Comparison of ENCODE assay signal across 9 cellular contexts in genomic region chr19:39765091-39766076, GRCh38. TPM values are rescaled to one million over a fixed set of nuclear protein-coding genes. Genes with fewer than 3 reads are reported as not detected.
A peak's percentile ranks its signal among the peaks of the same experiment; 100 is the strongest.
DNase-seq lines count a peak whose midpoint lies in the region; ATAC-seq and TF ChIP-seq lines count a peak whose summit lies in the region.
"Had no signal": no experiment of that assay in that cellular context is flagged by ENCODE, and none has a peak within 500 bp of the region (broad histone marks: within the 10 kb centered on the region; RNA-seq: fewer than 3 reads in every experiment).

No MANE protein-coding gene starts in this region.

- H3K36me3 ChIP-seq in vagina, result no peaks in the 10 kb centered on the region

- H3K9me3 ChIP-seq in vagina, result no peaks in the 10 kb centered on the region

- intact Hi-C loops in vagina (cut with DNase I), result no loop called here

- H3K27ac ChIP-seq in vagina, result no peak overlapping the region

- TF ChIP-seq CTCF in vagina (IDR thresholded peaks at IDR 0.05), result peak in 2 of 3 experiments; percentile 12 to 35

- no peak overlapping the region for H3K4me3 ChIP-seq in vagina

- H3K27me3 ChIP-seq in vagina, result no peaks in the 10 kb centered on the region

- no peaks in the 10 kb centered on the region for H3K4me1 ChIP-seq in vagina

- no peak for TF ChIP-seq POLR2A in vagina (IDR thresholded peaks at IDR 0.05)

- DNase-seq in DMS53 (lab: John Stamatoyannopoulos, UW), result peak; percentile 87
- DNase-seq in HS-27A (ENCODE audit: low read depth), result peak; percentile 26
- peak in 3 of 5 donors; percentile 3 to 31 (median 17) for DNase-seq in T-helper 1 cell
- DNase-seq in effector CD4-positive, alpha-beta T cell, result peak; percentile 27
- peak; percentile 59 for DNase-seq in myocyte (ENCODE audit: low read depth)
- DNase-seq in vagina (ENCODE audit: extremely low spot score in 2 of 2), result no peak
- no peak for DNase-seq in T1000 (lab: John Stamatoyannopoulos, UW)

- ATAC-seq in HG02678 (IDR thresholded peaks at IDR 0.05; ENCODE audit: unreplicated experiment), result no peak

RNA-seq across cellular contexts. Expression of gene LEUTX, which starts 13.3 kb away (rescaled TPM):
- total RNA-seq in myocyte (not detected in 2 replicates), vagina (not detected)
- not detected for polyA plus RNA-seq in myocyte (2012)
- total RNA-seq: temporal lobe had no signal

RNA-seq across cellular contexts. Expression of gene CLC, which starts 27.6 kb away (rescaled TPM):
- total RNA-seq in myocyte (not detected in 2 replicates), vagina (not detected)
- polyA plus RNA-seq in myocyte (2012), result not detected
- total RNA-seq: temporal lobe had no signal

Comparison
In these comparisons a context has a peak if more than half of its experiments do, and no peak if none do; other contexts are left out.
1. DNase-seq: peak in DMS53 (single experiment), HS-27A (single experiment), T-helper 1 cell (3 of 5), effector CD4-positive, alpha-beta T cell (single experiment) and myocyte (single experiment); none in vagina (0 of 2) and T1000 (single experiment).